ENCODE assay signal across 8 cellular contexts in genomic region chr12:49740930-49741881, GRCh38. TPM values are rescaled to one million over a fixed set of nuclear protein-coding genes. Genes with fewer than 3 reads are reported as not detected.
DNase-seq lines count a peak whose midpoint lies in the region; FAIRE-seq and TF ChIP-seq lines count a peak whose summit lies in the region.

TMBIM6 (plus strand) TSS chr12:49741557; CDS start chr12:49752494, 10,937 bp downstream.

- TF ChIP-seq POLR2A in H54 (IDR thresholded peaks at IDR 0.05; ENCODE audit: low read depth, low read length) (peak; percentile 82), stomach (IDR thresholded peaks at IDR 0.05) (peak in 2 of 4 donors; percentile 96 to 99)

- TF ChIP-seq CTCF in Loucy (conservative IDR thresholded peaks at IDR 0.05; ENCODE audit: low read length) (peak; percentile 92), fibroblast of the aortic adventitia (IDR thresholded peaks at IDR 0.05; ENCODE audit: insufficient read depth, low read length) (peak; percentile 96), nephron progenitor cell (IDR thresholded peaks at IDR 0.05) (peak; percentile 91), stomach (IDR thresholded peaks at IDR 0.05) (peak in 5 of 7 experiments; percentile 94 to 99 (median 95))

- peaks cover 18% of the 10 kb centered on the region for H3K36me3 Mint-ChIP-seq in nephron progenitor cell (ENCODE audit: low read depth)

- H3K79me2 ChIP-seq in Loucy (ENCODE audit: insufficient read depth, low read length), result peaks cover 45% of the 10 kb centered on the region

- H3K9ac ChIP-seq in Loucy (ENCODE audit: low read depth, low read length, poor library complexity, severe bottlenecking), result peak within 1 kb of the TSS; percentile 87

- H3K27me3 ChIP-seq in Loucy (ENCODE audit: insufficient read depth, low read length, poor library complexity, severe bottlenecking), result no peaks in the 10 kb centered on the region
- H3K27me3 ChIP-seq in stomach, result no peaks in the 10 kb centered on the region

- peaks cover 20% of the 10 kb centered on the region for H3K27me3 Mint-ChIP-seq in nephron progenitor cell (ENCODE audit: low read depth, poor library complexity)

- WGBS in stomach, 5 donors, result 3 to 5% (median 3%) methylated on average over 46 to 50 of the region's 50 CpGs

- H3K9me2 ChIP-seq in Loucy (replicated peaks; ENCODE audit: low read depth, low read length), result no peaks in the 10 kb centered on the region

- peak within 1 kb of the TSS; percentile 93 to 98 (median 97) for H3K27ac ChIP-seq in stomach

- intact Hi-C loops in stomach (cut with DNase I; ENCODE audit: low total_unique reads), result no loop called here

- H3F3A ChIP-seq in Loucy (ENCODE audit: low read depth), result peaks cover 4% of the 10 kb centered on the region; the same call in 1 of the 2 replicates

- peak within 1 kb of the TSS; percentile 97 for H2AFZ ChIP-seq in Loucy (ENCODE audit: low read length)

- H3K4me1 Mint-ChIP-seq in nephron progenitor cell, result peaks cover 38% of the 10 kb centered on the region

- peaks cover 43% of the 10 kb centered on the region for H4K20me1 ChIP-seq in Loucy (ENCODE audit: insufficient read depth, low read length, poor library complexity, severe bottlenecking)

- peak within 1 kb of the TSS; percentile 99 for H3K27ac Mint-ChIP-seq in nephron progenitor cell

- H3K4me1 ChIP-seq in Loucy (ENCODE audit: insufficient read depth, low read length, poor library complexity, severe bottlenecking) (peaks cover 28% of the 10 kb centered on the region), stomach (peaks cover 38 to 47% (median 41%) of the 10 kb centered on the region in 4 donors)

- no peaks in the 10 kb centered on the region for H3K9me3 ChIP-seq in Loucy (ENCODE audit: insufficient read depth, low read depth, low read length)
- H3K9me3 ChIP-seq in stomach, result no peaks in the 10 kb centered on the region

- peak within 1 kb of the TSS; percentile 89 for H3K4me2 ChIP-seq in Loucy (ENCODE audit: low read depth, low read length, poor library complexity, severe bottlenecking)

- peak within 1 kb of the TSS; percentile 96 for H3K4me3 Mint-ChIP-seq in nephron progenitor cell

- peak; percentile 97 for FAIRE-seq in H54 (lab: Jason Lieb, UNC)

- H3K9me3 Mint-ChIP-seq in nephron progenitor cell, result no peaks in the 10 kb centered on the region

- no peaks in the 10 kb centered on the region for H3K36me3 ChIP-seq in Loucy (ENCODE audit: insufficient read depth, low read length)
- no peaks in the 10 kb centered on the region for H3K36me3 ChIP-seq in stomach

- no peak for TF ChIP-seq EP300 in stomach (IDR thresholded peaks at IDR 0.05)

- DNase-seq in ELR (ENCODE audit: low read depth), result peak; percentile 100
- DNase-seq in H54 (ENCODE audit: insufficient read length, low spot score), result peak; percentile 86
- DNase-seq in SHP77 (lab: John Stamatoyannopoulos, UW), result peak; percentile 99 to 100
- peak; percentile 99 for DNase-seq in activated effector memory CD4-positive, alpha-beta T cell treated with anti-CD3 and anti-CD28 coated beads, Interleukin-2, amount 50 U/mL, for 16 hours
- DNase-seq in fibroblast of the aortic adventitia (ENCODE audit: low read depth), result peak; percentile 100
- peak; percentile 97 for DNase-seq in nephron progenitor cell
- DNase-seq in stomach, result peak; percentile 100

- peak within 1 kb of the TSS; percentile 88 for H3K4me3 ChIP-seq in Loucy (ENCODE audit: low read length, poor library complexity, severe bottlenecking)
- peak within 1 kb of the TSS; percentile 100 for H3K4me3 ChIP-seq in fibroblast of the aortic adventitia (ENCODE audit: low read depth, low read length)
- peak within 1 kb of the TSS; percentile 56 to 80 (median 77) for H3K4me3 ChIP-seq in stomach

RNA-seq across cellular contexts. Expression of gene TMBIM6, which starts in this region (rescaled TPM):
- 238 and 564 TPM in 2 replicates for total RNA-seq in fibroblast of the aortic adventitia (ENCODE audit: low replicate concordance)
- total RNA-seq in stomach, result 100 to 1,000 TPM in 4 of 5 donors, 10 to 100 TPM in 1; 94.5 to 606 (median 420) TPM
- 100 to 1,000 TPM in 2 of 3 donors, 10 to 100 TPM in 1; 79.6 to 207 (median 160) TPM for polyA plus RNA-seq in stomach

Comparison
In these comparisons a context has a peak if more than half of its experiments do, and no peak if none do; other contexts are left out.
1. Peak in every context shown above with its lines: DNase-seq, H3K4me3 ChIP-seq and H3K27ac ChIP-seq.